17 cellular contexts compared by ENCODE assay signal in the genomic region with DNA sequence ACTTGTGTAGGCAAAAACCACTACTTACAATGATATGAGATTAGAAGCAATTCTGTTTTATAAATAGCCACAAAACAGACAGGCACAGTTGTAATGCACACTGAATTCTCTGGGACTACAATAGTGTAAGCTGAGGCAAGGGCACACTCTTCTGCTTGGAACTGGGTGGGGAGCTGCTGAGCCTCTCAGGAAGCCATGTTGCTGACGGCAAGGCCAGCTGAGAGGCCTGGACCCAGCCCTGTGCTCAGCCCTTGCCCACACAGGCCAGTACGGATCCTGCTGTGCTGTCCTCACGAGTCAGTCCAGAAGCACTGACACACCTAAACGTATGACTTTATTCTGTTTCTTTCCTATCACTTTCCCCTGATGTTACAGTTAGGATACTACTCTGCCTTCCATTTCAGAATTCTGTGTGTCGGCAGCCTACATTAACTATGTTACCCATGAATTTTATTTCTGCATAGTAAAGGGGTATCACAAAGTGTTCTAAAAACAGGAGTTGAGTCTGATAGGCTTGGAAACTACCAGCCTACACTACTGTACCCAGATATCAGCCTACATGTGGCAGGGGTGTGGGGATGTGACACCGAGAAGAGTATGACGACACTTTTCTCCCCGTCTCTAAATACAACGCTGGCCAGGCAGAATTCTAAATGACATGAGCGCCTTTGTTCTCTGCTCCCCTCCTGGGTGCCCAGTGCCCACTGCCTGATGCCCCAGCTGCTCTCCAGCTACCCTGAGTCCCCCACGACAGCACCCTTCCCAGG. TPM values are rescaled to one million over a fixed set of nuclear protein-coding genes. Genes with fewer than 3 reads are reported as not detected.
DNase-seq lines count a peak whose midpoint lies in the region; TF ChIP-seq lines count a peak whose summit lies in the region.
"Had no signal": no experiment of that assay in that cellular context is flagged by ENCODE, and none has a peak within 500 bp of the region (broad histone marks: within the 10 kb centered on the region; RNA-seq: fewer than 3 reads in every experiment).

No MANE protein-coding gene starts in this region.

- no peak overlapping the region for H2BK15ac ChIP-seq in mesenchymal stem cell (ENCODE audit: low read depth, poor library complexity, severe bottlenecking)

- H3K27ac Mint-ChIP-seq in glutamatergic neuron (ENCODE audit: unreplicated experiment): peak overlapping the region; percentile 33

- no peak overlapping the region for H3K14ac ChIP-seq in mesenchymal stem cell (ENCODE audit: low read length in 2 of 2)

- H3K36me3 ChIP-seq in A673 (ENCODE audit: insufficient read depth, low read length, poor library complexity, severe bottlenecking) (peaks cover 87% of the 10 kb centered on the region), OCI-LY7 (ENCODE audit: insufficient read depth, low read length) (peaks cover 87% of the 10 kb centered on the region), mesenchymal stem cell (ENCODE audit: control insufficient read depth in 1 of 2, insufficient read depth in 2 of 2, low read depth in 1 of 2, low read length in 2 of 2) (peaks cover 75 to 81% of the 10 kb centered on the region in 2 experiments), smooth muscle cell (ENCODE audit: low read depth) (peaks cover 5% of the 10 kb centered on the region)

- H2BK12ac ChIP-seq in mesenchymal stem cell (ENCODE audit: low read length in 2 of 2): no peak overlapping the region

- peaks cover 2% of the 10 kb centered on the region for H3K4me1 Mint-ChIP-seq in glutamatergic neuron (ENCODE audit: low read depth, unreplicated experiment)

- no peaks in the 10 kb centered on the region for H3K9me3 ChIP-seq in A673 (ENCODE audit: low read depth, low read length, poor library complexity, severe bottlenecking)
- no peaks in the 10 kb centered on the region for H3K9me3 ChIP-seq in OCI-LY7 (ENCODE audit: low read length)
- no peaks in the 10 kb centered on the region for H3K9me3 ChIP-seq in mesenchymal stem cell (ENCODE audit: control insufficient read depth, low read length)
- H3K9me3 ChIP-seq in smooth muscle cell (replicated peaks; ENCODE audit: low read depth): no peaks in the 10 kb centered on the region
- H3K9me3 ChIP-seq: BE2C had no signal

- H2AK5ac ChIP-seq in mesenchymal stem cell (ENCODE audit: low read length, severe bottlenecking): peak overlapping the region; percentile 7

- DNase-seq in A673 (ENCODE audit: low spot score) (no peak), OCI-LY7 (ENCODE audit: low spot score) (no peak), glutamatergic neuron (no peak), mesenchymal stem cell (no peak), hippocampal formation (lab: John Stamatoyannopoulos, UW) (no peak), smooth muscle cell (lab: John Stamatoyannopoulos, UW; ENCODE audit: unreplicated experiment) (no peak), EL (no peak)
- no peak for DNase-seq in stimulated activated CD4-positive, alpha-beta T cell treated with anti-CD3 and anti-CD28 coated beads, Interleukin-2, amount 100 ng/mL, for 48 hours
- DNase-seq: ACHN; BE2C; CD8-positive, alpha-beta memory T cell; NCI-H1092 treated with DMSO at 0.1 percent for 48 hours; NCI-H187; NCI-H69; NK-92 treated with Interleukin-12 subunit alpha and Interleukin-12 subunit beta, amount 100 ng/mL, for 24 hours; PC-3 had no signal

- H3K27ac ChIP-seq in A673 (ENCODE audit: low read depth, low read length, poor library complexity, severe bottlenecking) (no peak overlapping the region), OCI-LY7 (ENCODE audit: low read depth, low read length, poor library complexity, severe bottlenecking) (no peak overlapping the region), mesenchymal stem cell (ENCODE audit: low read length, poor library complexity, severe bottlenecking) (no peak overlapping the region), smooth muscle cell (ENCODE audit: low read depth) (no peak overlapping the region)
- H3K27ac ChIP-seq: KMS-11 had no signal

- H3K4me2 ChIP-seq in OCI-LY7 (ENCODE audit: low read length) (no peak overlapping the region), mesenchymal stem cell (ENCODE audit: low read length, poor library complexity, severe bottlenecking) (no peak overlapping the region), smooth muscle cell (no peak overlapping the region)
- H3K4me2 ChIP-seq: KMS-11 had no signal

- peak overlapping the region; percentile 15 for H3K4me3 Mint-ChIP-seq in glutamatergic neuron (ENCODE audit: unreplicated experiment)
- H3K4me3 Mint-ChIP-seq: CD8-positive, alpha-beta memory T cell had no signal

- TF ChIP-seq CTCF in A673 (conservative IDR thresholded peaks at IDR 0.05; ENCODE audit: low read depth, low read length): no peak
- no peak for TF ChIP-seq CTCF in OCI-LY7 (conservative IDR thresholded peaks at IDR 0.05; ENCODE audit: low read length)
- no peak for TF ChIP-seq CTCF in glutamatergic neuron (IDR thresholded peaks at IDR 0.05; ENCODE audit: partially characterized antibody, unreplicated experiment)
- no peak for TF ChIP-seq CTCF in smooth muscle cell (IDR thresholded peaks at IDR 0.05; ENCODE audit: borderline replicate concordance, insufficient read depth, poor library complexity, severe bottlenecking)

- CTCF ChIA-PET in A673 (lab: Charles Lee): no interaction called here
- CTCF ChIA-PET in OCI-LY7 (lab: Charles Lee; ENCODE audit: unreplicated experiment): no interaction called here

- no peaks in the 10 kb centered on the region for H3F3A ChIP-seq in smooth muscle cell (ENCODE audit: low read depth)

- H2AFZ ChIP-seq in OCI-LY7 (ENCODE audit: low read length) (no peak overlapping the region), mesenchymal stem cell (ENCODE audit: low read depth, low read length) (no peak overlapping the region), smooth muscle cell (ENCODE audit: low read depth) (no peak overlapping the region)

- H3K4me3 ChIP-seq in A673 (ENCODE audit: low read depth, low read length, poor library complexity, severe bottlenecking) (no peak overlapping the region), OCI-LY7 (ENCODE audit: low read depth, low read length, poor library complexity, severe bottlenecking) (no peak overlapping the region), mesenchymal stem cell (ENCODE audit: insufficient read depth in 1 of 2, low read depth in 1 of 2, low read length in 2 of 2) (no peak overlapping the region), smooth muscle cell (no peak overlapping the region)

- H4K91ac ChIP-seq in mesenchymal stem cell (ENCODE audit: low read length): no peak overlapping the region

- no peak overlapping the region for H4K8ac ChIP-seq in mesenchymal stem cell (ENCODE audit: low read length)

- H3K79me2 ChIP-seq in OCI-LY7 (ENCODE audit: insufficient read depth, low read depth, low read length) (no peaks in the 10 kb centered on the region), smooth muscle cell (ENCODE audit: low read depth) (peaks cover 4% of the 10 kb centered on the region)

- no peak overlapping the region for H3K4ac ChIP-seq in mesenchymal stem cell (ENCODE audit: low read depth in 1 of 2, low read length in 2 of 2)

- BruUV-seq in A673 (replicated peaks; lab: Mats Ljungman, UMichigan) (TSS peak; percentile 18), OCI-LY7 (replicated peaks; lab: Mats Ljungman, UMichigan) (TSS peak; percentile 33)

- peaks cover 5% of the 10 kb centered on the region for H3K9me3 Mint-ChIP-seq in glutamatergic neuron (ENCODE audit: unreplicated experiment)
- H3K9me3 Mint-ChIP-seq: CD8-positive, alpha-beta memory T cell had no signal

- intact Hi-C loops in A673 (cut with micrococcal nuclease; ENCODE audit: unreplicated experiment): no loop called here
- intact Hi-C loops in OCI-LY7 (cut with micrococcal nuclease; ENCODE audit: unreplicated experiment): loop anchor here (10.0 kb wide), 1 partner anchor 198 kb away; the partner anchor contains the start of gene BAHCC1

- no peaks in the 10 kb centered on the region for H3K27me3 Mint-ChIP-seq in glutamatergic neuron (ENCODE audit: unreplicated experiment)
- H3K27me3 Mint-ChIP-seq: CD8-positive, alpha-beta memory T cell had no signal

- WGBS in mesenchymal stem cell: 99% methylated on average over 10 of the region's 11 CpGs
- 97% methylated on average over 11 of the region's 11 CpGs for WGBS in smooth muscle cell (ENCODE audit: low lambda C conversion rate)

- H3K4me1 ChIP-seq in A673 (ENCODE audit: insufficient read depth, low read length, poor library complexity, severe bottlenecking) (no peaks in the 10 kb centered on the region), OCI-LY7 (ENCODE audit: insufficient read depth, low read length, poor library complexity, severe bottlenecking) (peaks cover 7% of the 10 kb centered on the region), mesenchymal stem cell (ENCODE audit: control insufficient read depth, insufficient read depth, low read depth, low read length) (peaks cover 3% of the 10 kb centered on the region), smooth muscle cell (ENCODE audit: low read depth) (no peaks in the 10 kb centered on the region)
- H3K4me1 ChIP-seq: BE2C had no signal

- H4K20me1 ChIP-seq in OCI-LY7 (ENCODE audit: insufficient read depth, low read length) (no peaks in the 10 kb centered on the region), smooth muscle cell (ENCODE audit: low read depth) (peaks cover 12% of the 10 kb centered on the region)

- POLR2A ChIA-PET in A673 (lab: Charles Lee; ENCODE audit: low non-redundant PET) (no interaction called here), OCI-LY7 (lab: Charles Lee) (no interaction called here)

- no peaks in the 10 kb centered on the region for H3K27me3 ChIP-seq in A673 (replicated peaks; ENCODE audit: insufficient read depth, low read depth, low read length, poor library complexity)
- H3K27me3 ChIP-seq in mesenchymal stem cell (ENCODE audit: control insufficient read depth in 1 of 2, insufficient read depth in 1 of 2, low read length in 2 of 2): no peaks in the 10 kb centered on the region
- H3K27me3 ChIP-seq in smooth muscle cell (ENCODE audit: low read depth): no peaks in the 10 kb centered on the region
- H3K27me3 ChIP-seq: BE2C had no signal

- no peak overlapping the region for H3K18ac ChIP-seq in mesenchymal stem cell (ENCODE audit: low read depth in 1 of 2, low read length in 2 of 2)

- H3K9me2 ChIP-seq in OCI-LY7 (ENCODE audit: insufficient read depth, low read length): no peaks in the 10 kb centered on the region

- H3K36me3 Mint-ChIP-seq in glutamatergic neuron (ENCODE audit: unreplicated experiment): no peaks in the 10 kb centered on the region

- H3K23ac ChIP-seq in mesenchymal stem cell (ENCODE audit: low read length in 2 of 2): no peak overlapping the region

- H3K9ac ChIP-seq in mesenchymal stem cell (ENCODE audit: low read length) (no peak overlapping the region), smooth muscle cell (ENCODE audit: low read depth) (no peak overlapping the region)
- H3K9ac ChIP-seq: KMS-11 had no signal

- no peak overlapping the region for H2BK5ac ChIP-seq in mesenchymal stem cell (ENCODE audit: low read depth, low read length, poor library complexity, severe bottlenecking)

- peaks cover 50% of the 10 kb centered on the region for H3K79me1 ChIP-seq in mesenchymal stem cell (replicated peaks; ENCODE audit: low read length, poor library complexity, severe bottlenecking)

- no peak overlapping the region for H2BK120ac ChIP-seq in mesenchymal stem cell (ENCODE audit: low read depth, low read length)

RNA-seq across cellular contexts. Expression of gene FAAP100, which starts 41.1 kb away (rescaled TPM):
- 49.4 and 49.5 TPM in 2 replicates for total RNA-seq in A673 (2021)
- total RNA-seq in OCI-LY7 (2014; rRNA removed; shearing (Covaris generic)): 51.1 and 65.2 TPM in 2 replicates
- total RNA-seq in OCI-LY7 (2022): 64.4 and 74.2 TPM in 2 replicates
- 56.5 TPM for total RNA-seq in glutamatergic neuron (ENCODE audit: unreplicated experiment)
- 10.1 TPM for polyA plus RNA-seq in mesenchymal stem cell (2013, experiment 1 of 2)
- 10.3 TPM for polyA plus RNA-seq in mesenchymal stem cell (2013, experiment 2 of 2)
- 17.9 and 19.4 TPM in 2 replicates for total RNA-seq in smooth muscle cell
- polyA plus RNA-seq in smooth muscle cell: 25.4 and 28.5 TPM in 2 replicates

RNA-seq across cellular contexts. Expression of gene NPLOC4, which starts 43.6 kb away (rescaled TPM):
- 188 and 195 TPM in 2 replicates for total RNA-seq in A673 (2021)
- 59.4 and 69.6 TPM in 2 replicates for total RNA-seq in OCI-LY7 (2014; rRNA removed; shearing (Covaris generic))
- total RNA-seq in OCI-LY7 (2022): 118 and 119 TPM in 2 replicates
- 137 TPM for total RNA-seq in glutamatergic neuron (ENCODE audit: unreplicated experiment)
- polyA plus RNA-seq in mesenchymal stem cell (2013, experiment 1 of 2): 76.1 TPM
- polyA plus RNA-seq in mesenchymal stem cell (2013, experiment 2 of 2): 80.0 TPM
- total RNA-seq in smooth muscle cell: 46.3 and 58.1 TPM in 2 replicates
- 52.0 and 60.9 TPM in 2 replicates for polyA plus RNA-seq in smooth muscle cell

RNA-seq across cellular contexts. Expression of gene TSPAN10, which starts 43.7 kb away (rescaled TPM):
- total RNA-seq in A673 (2021): 0.74 and 1.1 TPM in 2 replicates
- 0.95 and 1.3 TPM in 2 replicates for total RNA-seq in OCI-LY7 (2014; rRNA removed; shearing (Covaris generic))
- 1.7 and 2.4 TPM in 2 replicates for total RNA-seq in OCI-LY7 (2022)
- total RNA-seq in glutamatergic neuron (ENCODE audit: unreplicated experiment): not detected
- polyA plus RNA-seq in mesenchymal stem cell (2013, experiment 1 of 2): 2.0 TPM
- 1.8 TPM for polyA plus RNA-seq in mesenchymal stem cell (2013, experiment 2 of 2)
- 0.67 and 2.6 TPM in 2 replicates for total RNA-seq in smooth muscle cell
- polyA plus RNA-seq in smooth muscle cell: 1.2 and 3.4 TPM in 2 replicates
